Comparison of ENCODE assay signal across 13 cellular contexts in genomic region chr9:116700882-116701836, GRCh38. TPM values are rescaled to one million over a fixed set of nuclear protein-coding genes. Genes with fewer than 3 reads are reported as not detected.
A peak's percentile ranks its signal among the peaks of the same experiment; 100 is the strongest.
DNase-seq lines count a peak whose midpoint lies in the region; ATAC-seq, FAIRE-seq and TF ChIP-seq lines count a peak whose summit lies in the region.
"Had no signal": no experiment of that assay in that cellular context is flagged by ENCODE, and none has a peak within 500 bp of the region (broad histone marks: within the 10 kb centered on the region; RNA-seq: fewer than 3 reads in every experiment).

No MANE protein-coding gene starts in this region.

- FAIRE-seq in GM12878 (lab: Jason Lieb, UNC), result no peak

- no peaks in the 10 kb centered on the region for H3K27me3 ChIP-seq in CD4-positive, alpha-beta memory T cell (ENCODE audit: insufficient read depth, low read length)
- no peaks in the 10 kb centered on the region for H3K27me3 ChIP-seq in GM12878 (replicated peaks in 1 of 2; ENCODE audit: control insufficient read depth in 2 of 2, insufficient read depth in 2 of 2, low read length in 1 of 2)
- H3K27me3 ChIP-seq in H9 (ENCODE audit: insufficient read depth, low read length), result no peaks in the 10 kb centered on the region
- H3K27me3 ChIP-seq: body of pancreas, sigmoid colon had no signal

- H3K4me2 ChIP-seq in GM12878 (ENCODE audit: control insufficient read depth, insufficient read depth), result no peak overlapping the region
- H3K4me2 ChIP-seq in H9 (ENCODE audit: insufficient read depth, insufficient read length, low read length), result no peak overlapping the region

- no peak overlapping the region for H3K4me3 ChIP-seq in CD4-positive, alpha-beta memory T cell (ENCODE audit: low read length in 2 of 2)
- H3K4me3 ChIP-seq in GM12865 (ENCODE audit: low read depth, low read length) (no peak overlapping the region), GM12878 (no peak overlapping the region)
- H3K4me3 ChIP-seq: body of pancreas, sigmoid colon, thoracic aorta had no signal

- H2AK5ac ChIP-seq in H9 (ENCODE audit: insufficient read length, low read length), result no peak overlapping the region

- no peaks in the 10 kb centered on the region for H3K23me2 ChIP-seq in H9 (ENCODE audit: insufficient read length, low read depth, low read length, poor library complexity, severe bottlenecking)

- H3K56ac ChIP-seq in H9 (ENCODE audit: insufficient read length, low read depth, low read length), result no peak overlapping the region

- H2BK20ac ChIP-seq in H9 (ENCODE audit: low read depth, low read length, poor library complexity, severe bottlenecking), result no peak overlapping the region

- H3K4ac ChIP-seq in H9 (ENCODE audit: low read depth, low read length), result no peak overlapping the region

- no peak for TF ChIP-seq EP300 in GM12878 (IDR thresholded peaks at IDR 0.05; ENCODE audit: borderline replicate concordance in 1 of 2, control insufficient read depth in 1 of 2, low read depth in 2 of 2, low read length in 2 of 2)

- H3K79me1 ChIP-seq in H9 (ENCODE audit: insufficient read depth, low read depth, low read length, poor library complexity, severe bottlenecking), result no peaks in the 10 kb centered on the region

- no peak for TF ChIP-seq POLR2A in GM12878 (IDR thresholded peaks at IDR 0.05; ENCODE audit: low read depth, low read length)

- no peak overlapping the region for H3K23ac ChIP-seq in H9 (ENCODE audit: insufficient read length, low read depth, low read length)

- H3K9ac ChIP-seq in GM12878 (ENCODE audit: control insufficient read depth, insufficient read depth, low read length), result no peak overlapping the region
- H3K9ac ChIP-seq in H9 (ENCODE audit: extremely low read depth, insufficient read length, low read length), result no peak overlapping the region

- H3K18ac ChIP-seq in H9 (ENCODE audit: insufficient read length, low read depth, low read length), result no peak overlapping the region

- no peaks in the 10 kb centered on the region for H4K20me1 ChIP-seq in GM12878 (ENCODE audit: control insufficient read depth, insufficient read depth)
- H4K20me1 ChIP-seq in H9 (ENCODE audit: control insufficient read depth, insufficient read depth, insufficient read length), result no peaks in the 10 kb centered on the region

- RAD21 ChIA-PET in GM12878 (lab: Charles Lee; ENCODE audit: unreplicated experiment), result no interaction called here

- H4K5ac ChIP-seq in H9 (ENCODE audit: insufficient read length, low read depth, low read length), result no peak overlapping the region

- peaks cover 43 to 64% of the 10 kb centered on the region in 2 donors for H3K36me3 Mint-ChIP-seq in CD4-positive, alpha-beta memory T cell
- H3K36me3 Mint-ChIP-seq in H9 (ENCODE audit: insufficient read depth in 1 of 3, low read depth in 3 of 3), result peaks cover 14 to 29% (median 29%) of the 10 kb centered on the region in 3 experiments

- no peak overlapping the region for H2BK15ac ChIP-seq in H9 (ENCODE audit: low read depth, low read length)

- no peak for DNase-seq in CD4-positive, alpha-beta memory T cell
- DNase-seq in GM12865 (ENCODE audit: low read depth) (peak; percentile 12), NCI-H2171 (lab: John Stamatoyannopoulos, UW) (peak; percentile 45), GM12878 (ENCODE audit: low read depth, low spot score) (no peak), H9 (no peak), midbrain (lab: John Stamatoyannopoulos, UW) (no peak), pons (ENCODE audit: low spot score) (no peak)
- DNase-seq: body of pancreas, Kasumi-1, naive B cell, NCI-H524 treated with DMSO at 0.1 percent for 48 hours, sigmoid colon had no signal

- H2AFZ ChIP-seq in GM12878 (ENCODE audit: control insufficient read depth, low read depth, low read length) (no peak overlapping the region), H9 (ENCODE audit: low read length) (no peak overlapping the region)

- H4K91ac ChIP-seq in H9 (ENCODE audit: insufficient read length, low read depth, low read length), result no peak overlapping the region

- H3K27ac Mint-ChIP-seq in CD4-positive, alpha-beta memory T cell, result peak overlapping the region; percentile 28 to 81 (median 54)
- H3K27ac Mint-ChIP-seq in H9, result no peak overlapping the region
- H3K27ac Mint-ChIP-seq: naive B cell had no signal

- intact Hi-C loops in CD4-positive, alpha-beta memory T cell (cut with micrococcal nuclease), result no loop called here
- intact Hi-C loops in GM12878 (cut with micrococcal nuclease; ENCODE audit: unreplicated experiment), result no loop called here

- H3K79me2 ChIP-seq in GM12878 (ENCODE audit: control insufficient read depth, insufficient read depth, low read length) (no peaks in the 10 kb centered on the region; the same call in 1 of the 2 replicates), H9 (ENCODE audit: insufficient read depth, low read length) (no peaks in the 10 kb centered on the region)

- peaks cover 25% of the 10 kb centered on the region for H3K4me1 ChIP-seq in CD4-positive, alpha-beta memory T cell (ENCODE audit: insufficient read depth, low read length)
- H3K4me1 ChIP-seq in GM12878 (ENCODE audit: control insufficient read depth, insufficient read depth, low read length) (no peaks in the 10 kb centered on the region), H9 (ENCODE audit: insufficient read depth, low read length) (peaks cover 3% of the 10 kb centered on the region; the same call in 1 of the 2 replicates)

- H3K36me3 ChIP-seq in CD4-positive, alpha-beta memory T cell (ENCODE audit: insufficient read depth, low read length), result peaks cover 22% of the 10 kb centered on the region
- peaks cover 15 to 21% of the 10 kb centered on the region in 2 experiments for H3K36me3 ChIP-seq in GM12878 (ENCODE audit: control insufficient read depth in 2 of 2, insufficient read depth in 2 of 2, low read length in 1 of 2)

- peaks cover 31 to 43% (median 36%) of the 10 kb centered on the region in 4 donors for H3K4me1 Mint-ChIP-seq in CD4-positive, alpha-beta memory T cell
- peaks cover 7 to 8% of the 10 kb centered on the region in 2 experiments for H3K4me1 Mint-ChIP-seq in H9

- in situ Hi-C loops in GM12878 (cut with MboI), result no loop called here

- SMC1A ChIA-PET in GM12878 (lab: Charles Lee; ENCODE audit: uncharacterized antibody, unreplicated experiment), result interaction anchor here (0.7 kb wide), 1 partner anchor 11 kb away, joined by 3 read pairs; no protein-coding TSS in a partner anchor

- CTCF ChIA-PET in CD4-positive, alpha-beta memory T cell (lab: Charles Lee; ENCODE audit: partially characterized antibody), result no interaction called here
- CTCF ChIA-PET in GM12878 (lab: Yijun Ruan, JAX), result interaction anchor here (0.6 kb wide), 1 partner anchor 321 kb away, joined by 3 read pairs; no protein-coding TSS in a partner anchor

- H4K8ac ChIP-seq in H9 (replicated peaks; ENCODE audit: insufficient read length, low read depth, low read length), result no peak overlapping the region

- POLR2A ChIA-PET in CD4-positive, alpha-beta memory T cell (lab: Charles Lee; ENCODE audit: partially characterized antibody), result interaction anchor here (1.5 kb wide), 1 partner anchor 11 kb away, joined by 6 read pairs; no protein-coding TSS in a partner anchor
- POLR2A ChIA-PET in GM12878 (lab: Charles Lee), result no interaction called here

- H2BK12ac ChIP-seq in H9 (ENCODE audit: insufficient read length, low read depth, low read length), result no peak overlapping the region

- peak overlapping the region in 7 of 8 donors; percentile 1 to 39 (median 23) for H3K4me3 Mint-ChIP-seq in CD4-positive, alpha-beta memory T cell
- no peak overlapping the region for H3K4me3 Mint-ChIP-seq in H9
- H3K4me3 Mint-ChIP-seq: naive B cell had no signal

- H3T11ph ChIP-seq in H9 (ENCODE audit: low read length), result no peak overlapping the region

- TF ChIP-seq CTCF in GM12865 (IDR thresholded peaks at IDR 0.05; ENCODE audit: insufficient read depth, low read depth, low read length, missing control alignments) (no peak), GM12878 (IDR thresholded peaks at IDR 0.05 in 2 of 3, conservative IDR thresholded peaks at IDR 0.05 in 1 of 3; ENCODE audit: control insufficient read depth in 2 of 3, extremely low read depth in 1 of 3, insufficient read depth in 1 of 3, low read depth in 3 of 3, low read length in 3 of 3) (no peak), H9 (conservative IDR thresholded peaks at IDR 0.05) (no peak)

- WGBS in GM12878 (ENCODE audit: insufficient coverage, insufficient replicate concordance, low lambda C conversion rate, missing lambda C conversion rate), result 26% methylated on average over 2 of the region's 2 CpGs
- no CpG with 5 or more reads among the region's 2 CpGs for WGBS in H9 (ENCODE audit: extremely low coverage, insufficient read length, low lambda C conversion rate)

- BruUV-seq in GM12878 (replicated peaks; lab: Mats Ljungman, UMichigan), result no TSS peak

- no peak overlapping the region for H2BK120ac ChIP-seq in H9 (ENCODE audit: low read depth, low read length, poor library complexity, severe bottlenecking)

- H3K14ac ChIP-seq in H9 (ENCODE audit: insufficient read depth, low read length), result no peak overlapping the region

- H2BK5ac ChIP-seq in H9 (ENCODE audit: insufficient read length, low read length), result no peak overlapping the region

- TF ChIP-seq RAD21 in GM12878 (IDR thresholded peaks at IDR 0.05; ENCODE audit: insufficient read depth, low read depth, low read length), result no peak

- peak; percentile 62 for ATAC-seq in GM12878
- ATAC-seq: body of pancreas had no signal

- H3K9me3 ChIP-seq in CD4-positive, alpha-beta memory T cell (ENCODE audit: control insufficient read depth in 1 of 2, low read length in 2 of 2), result no peaks in the 10 kb centered on the region
- H3K9me3 ChIP-seq in GM12878 (replicated peaks; ENCODE audit: control insufficient read depth, insufficient read depth, low read length) (no peaks in the 10 kb centered on the region; the same call in 2 of the 3 replicates), H9 (ENCODE audit: control insufficient read depth, low read depth, low read length) (no peaks in the 10 kb centered on the region)
- H3K9me3 ChIP-seq: body of pancreas, sigmoid colon, thoracic aorta had no signal

- no peaks in the 10 kb centered on the region for H3K9me3 Mint-ChIP-seq in CD4-positive, alpha-beta memory T cell
- H3K9me3 Mint-ChIP-seq in H9, result no peaks in the 10 kb centered on the region
- H3K9me3 Mint-ChIP-seq: naive B cell had no signal

- no peak overlapping the region for H3K27ac ChIP-seq in CD4-positive, alpha-beta memory T cell (ENCODE audit: low read depth, low read length)
- H3K27ac ChIP-seq in GM12878 (ENCODE audit: control insufficient read depth, insufficient read depth), result no peak overlapping the region
- H3K27ac ChIP-seq in H9 (ENCODE audit: insufficient read length, low read depth, low read length), result no peak overlapping the region
- H3K27ac ChIP-seq: body of pancreas, sigmoid colon, thoracic aorta had no signal

- H3K27me3 Mint-ChIP-seq in CD4-positive, alpha-beta memory T cell, result no peaks in the 10 kb centered on the region
- H3K27me3 Mint-ChIP-seq in H9 (ENCODE audit: low read depth), result no peaks in the 10 kb centered on the region
- H3K27me3 Mint-ChIP-seq: naive B cell had no signal

RNA-seq across cellular contexts. Expression of gene TRIM32, which starts 14.1 kb away (rescaled TPM):
- total RNA-seq in CD4-positive, alpha-beta memory T cell, result 10 to 100 TPM; 21.8 to 22.1 TPM
- polyA plus RNA-seq in CD4-positive, alpha-beta memory T cell, result 10 to 100 TPM; 15.5 to 17.0 TPM
- 39.5 and 42.8 TPM in 2 replicates for total RNA-seq in GM12878 (2013; cell fraction: nucleolus; rRNA removed)
- 12.1 and 13.6 TPM in 2 replicates for total RNA-seq in GM12878 (2014; rRNA removed)
- total RNA-seq in GM12878 (2014; rRNA removed; fragmentation: Illumina TruSeq; extraction: Trizol), result 9.5 and 10.0 TPM in 2 replicates
- total RNA-seq in GM12878 (2021), result 21.4 and 23.8 TPM in 2 replicates
- polyA plus RNA-seq in GM12878 (2011; ENCODE audit: low read depth), result 8.7 TPM
- 17.7 and 21.3 TPM in 2 replicates for polyA plus RNA-seq in GM12878 (2011; rRNA removed)
- 15.8 and 19.9 TPM in 2 replicates for polyA plus RNA-seq in GM12878 (2011; cell fraction: cytosol; rRNA removed)
- 25.5 and 25.9 TPM in 2 replicates for polyA plus RNA-seq in GM12878 (2011; cell fraction: nucleus; rRNA removed)
- polyA plus RNA-seq in GM12878 (2012), result 7.5 and 10.1 TPM in 2 replicates
- 12.3 and 12.6 TPM in 2 replicates for polyA plus RNA-seq in GM12878 (2014; fragmentation: Illumina TruSeq; extraction: Trizol)
- polyA plus RNA-seq in GM12878 (2014; fragmentation: Nextera tagmentation; extraction: Ambion mirVana), result 10 to 100 TPM in 1 of 2 experiments, 1 to 10 TPM in 1; 7.1 to 11.4 TPM
- 10.1 and 10.9 TPM in 2 replicates for polyA plus RNA-seq in GM12878 (2014; rRNA removed)
- 10 to 100 TPM; 18.6 to 23.3 TPM for polyA plus RNA-seq in GM12878 (2016; fragmentation: Nextera tagmentation; extraction: Ambion mirVana)
- polyA minus RNA-seq in GM12878 (2011; rRNA and poly(A)+ RNA removed), result 45.8 and 47.4 TPM in 2 replicates
- polyA minus RNA-seq in GM12878 (2011; cell fraction: cytosol; rRNA and poly(A)+ RNA removed), result 10.7 and 12.6 TPM in 2 replicates
- 27.4 and 38.9 TPM in 2 replicates for polyA minus RNA-seq in GM12878 (2011; cell fraction: nucleus; rRNA and poly(A)+ RNA removed)
- total RNA-seq in H9 (2021), result 12.9 and 15.5 TPM in 2 replicates

Comparison
In these comparisons a context has a peak if more than half of its experiments do, and no peak if none do; other contexts are left out.
1. DNase-seq: peak in GM12865 (single experiment) and NCI-H2171 (single experiment); none in CD4-positive, alpha-beta memory T cell (0 of 5), GM12878 (single experiment), H9 (single experiment), midbrain (single experiment) and pons (single experiment).
2. H3K27ac Mint-ChIP-seq: peak in CD4-positive, alpha-beta memory T cell (7 of 7); none in H9 (0 of 3).
3. H3K4me3 Mint-ChIP-seq: peak in CD4-positive, alpha-beta memory T cell (7 of 8); none in H9 (0 of 2).